Comparison of ENCODE assay signal across 2 cellular contexts in the genomic region with DNA sequence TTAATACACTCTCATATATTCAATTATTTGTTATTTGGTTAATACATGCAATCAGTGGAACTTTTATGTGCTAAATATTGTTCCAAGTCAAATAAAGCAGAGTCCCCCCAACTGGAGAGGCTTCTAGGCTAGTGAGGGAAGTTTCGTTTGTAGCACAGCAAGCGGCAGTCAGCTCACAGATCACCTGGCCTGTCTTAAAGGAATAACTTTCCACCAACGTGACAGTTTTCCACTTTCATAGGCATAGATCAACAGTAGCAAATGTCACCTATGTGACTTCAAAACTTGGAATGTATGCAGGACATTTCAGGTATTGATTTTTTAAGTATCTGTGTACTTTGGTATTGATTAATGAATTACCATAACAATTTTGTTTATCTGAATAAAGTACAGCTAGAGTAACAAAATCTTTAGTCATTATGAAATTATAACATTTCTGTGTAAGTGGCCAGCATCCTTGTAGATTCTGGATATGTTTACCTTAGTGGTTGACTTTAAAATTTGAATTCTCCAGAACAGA.
TF ChIP-seq lines count a peak whose summit lies in the region.

No MANE protein-coding gene starts in this region.

TF ChIP-seq in HepG2, 621 proteins besides CTCF, POLR2A, EP300 and RAD21:
- no peak for TF ChIP-seq FOXP1 (IDR thresholded peaks at IDR 0.05)
- 0 out of 2 replicates have a peak, but pooled peaks have one; percentile 21 for TF ChIP-seq FOXP1 (CRISPR knock-in tag; IDR thresholded peaks at IDR 0.05)
- no peak for TF ChIP-seq PHF21A (CRISPR knock-in tag; IDR thresholded peaks at IDR 0.05)
- 0 out of 2 replicates have a peak, but pooled peaks have one; percentile 16 for TF ChIP-seq FOXA3 (CRISPR knock-in tag; IDR thresholded peaks at IDR 0.05)
- peak; percentile 58; the same call in 1 of the 2 replicates for TF ChIP-seq ONECUT2 (CRISPR knock-in tag; IDR thresholded peaks at IDR 0.05)
- peak; percentile 95 for TF ChIP-seq KAT2B (IDR thresholded peaks at IDR 0.05; ENCODE audit: borderline replicate concordance, low read depth, low read length)

TF ChIP-seq in GM23338, 12 proteins besides CTCF, POLR2A, EP300 and RAD21:
- no peak for TF ChIP-seq CREB1 (CRISPR knock-in tag; IDR thresholded peaks at IDR 0.05; ENCODE audit: low read depth)
- no peak for TF ChIP-seq ZNF114 (CRISPR knock-in tag; IDR thresholded peaks at IDR 0.05)
- no peak for TF ChIP-seq EZH2 (IDR thresholded peaks at IDR 0.05; ENCODE audit: low read depth, unreplicated experiment)
- TF ChIP-seq, protein P1, sequence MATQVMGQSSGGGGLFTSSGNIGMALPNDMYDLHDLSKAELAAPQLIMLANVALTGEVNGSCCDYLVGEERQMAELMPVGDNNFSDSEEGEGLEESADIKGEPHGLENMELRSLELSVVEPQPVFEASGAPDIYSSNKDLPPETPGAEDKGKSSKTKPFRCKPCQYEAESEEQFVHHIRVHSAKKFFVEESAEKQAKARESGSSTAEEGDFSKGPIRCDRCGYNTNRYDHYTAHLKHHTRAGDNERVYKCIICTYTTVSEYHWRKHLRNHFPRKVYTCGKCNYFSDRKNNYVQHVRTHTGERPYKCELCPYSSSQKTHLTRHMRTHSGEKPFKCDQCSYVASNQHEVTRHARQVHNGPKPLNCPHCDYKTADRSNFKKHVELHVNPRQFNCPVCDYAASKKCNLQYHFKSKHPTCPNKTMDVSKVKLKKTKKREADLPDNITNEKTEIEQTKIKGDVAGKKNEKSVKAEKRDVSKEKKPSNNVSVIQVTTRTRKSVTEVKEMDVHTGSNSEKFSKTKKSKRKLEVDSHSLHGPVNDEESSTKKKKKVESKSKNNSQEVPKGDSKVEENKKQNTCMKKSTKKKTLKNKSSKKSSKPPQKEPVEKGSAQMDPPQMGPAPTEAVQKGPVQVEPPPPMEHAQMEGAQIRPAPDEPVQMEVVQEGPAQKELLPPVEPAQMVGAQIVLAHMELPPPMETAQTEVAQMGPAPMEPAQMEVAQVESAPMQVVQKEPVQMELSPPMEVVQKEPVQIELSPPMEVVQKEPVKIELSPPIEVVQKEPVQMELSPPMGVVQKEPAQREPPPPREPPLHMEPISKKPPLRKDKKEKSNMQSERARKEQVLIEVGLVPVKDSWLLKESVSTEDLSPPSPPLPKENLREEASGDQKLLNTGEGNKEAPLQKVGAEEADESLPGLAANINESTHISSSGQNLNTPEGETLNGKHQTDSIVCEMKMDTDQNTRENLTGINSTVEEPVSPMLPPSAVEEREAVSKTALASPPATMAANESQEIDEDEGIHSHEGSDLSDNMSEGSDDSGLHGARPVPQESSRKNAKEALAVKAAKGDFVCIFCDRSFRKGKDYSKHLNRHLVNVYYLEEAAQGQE (IDR thresholded peaks at IDR 0.05; ENCODE audit: unreplicated experiment), result no peak
- TF ChIP-seq STAT1 (IDR thresholded peaks at IDR 0.05; ENCODE audit: unreplicated experiment), result no peak
- TF ChIP-seq NANOG (IDR thresholded peaks at IDR 0.05; ENCODE audit: borderline replicate concordance), result no peak
- TF ChIP-seq, protein P2, sequence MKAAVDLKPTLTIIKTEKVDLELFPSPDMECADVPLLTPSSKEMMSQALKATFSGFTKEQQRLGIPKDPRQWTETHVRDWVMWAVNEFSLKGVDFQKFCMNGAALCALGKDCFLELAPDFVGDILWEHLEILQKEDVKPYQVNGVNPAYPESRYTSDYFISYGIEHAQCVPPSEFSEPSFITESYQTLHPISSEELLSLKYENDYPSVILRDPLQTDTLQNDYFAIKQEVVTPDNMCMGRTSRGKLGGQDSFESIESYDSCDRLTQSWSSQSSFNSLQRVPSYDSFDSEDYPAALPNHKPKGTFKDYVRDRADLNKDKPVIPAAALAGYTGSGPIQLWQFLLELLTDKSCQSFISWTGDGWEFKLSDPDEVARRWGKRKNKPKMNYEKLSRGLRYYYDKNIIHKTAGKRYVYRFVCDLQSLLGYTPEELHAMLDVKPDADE (IDR thresholded peaks at IDR 0.05), result no peak
- no peak for TF ChIP-seq POLR2AphosphoS5 (IDR thresholded peaks at IDR 0.05; ENCODE audit: low read depth)
- TF ChIP-seq EZH2phosphoT487 (IDR thresholded peaks at IDR 0.05; ENCODE audit: unreplicated experiment), result no peak
- no peak for TF ChIP-seq JUNB (IDR thresholded peaks at IDR 0.05; ENCODE audit: unreplicated experiment)
- TF ChIP-seq, protein P3, sequence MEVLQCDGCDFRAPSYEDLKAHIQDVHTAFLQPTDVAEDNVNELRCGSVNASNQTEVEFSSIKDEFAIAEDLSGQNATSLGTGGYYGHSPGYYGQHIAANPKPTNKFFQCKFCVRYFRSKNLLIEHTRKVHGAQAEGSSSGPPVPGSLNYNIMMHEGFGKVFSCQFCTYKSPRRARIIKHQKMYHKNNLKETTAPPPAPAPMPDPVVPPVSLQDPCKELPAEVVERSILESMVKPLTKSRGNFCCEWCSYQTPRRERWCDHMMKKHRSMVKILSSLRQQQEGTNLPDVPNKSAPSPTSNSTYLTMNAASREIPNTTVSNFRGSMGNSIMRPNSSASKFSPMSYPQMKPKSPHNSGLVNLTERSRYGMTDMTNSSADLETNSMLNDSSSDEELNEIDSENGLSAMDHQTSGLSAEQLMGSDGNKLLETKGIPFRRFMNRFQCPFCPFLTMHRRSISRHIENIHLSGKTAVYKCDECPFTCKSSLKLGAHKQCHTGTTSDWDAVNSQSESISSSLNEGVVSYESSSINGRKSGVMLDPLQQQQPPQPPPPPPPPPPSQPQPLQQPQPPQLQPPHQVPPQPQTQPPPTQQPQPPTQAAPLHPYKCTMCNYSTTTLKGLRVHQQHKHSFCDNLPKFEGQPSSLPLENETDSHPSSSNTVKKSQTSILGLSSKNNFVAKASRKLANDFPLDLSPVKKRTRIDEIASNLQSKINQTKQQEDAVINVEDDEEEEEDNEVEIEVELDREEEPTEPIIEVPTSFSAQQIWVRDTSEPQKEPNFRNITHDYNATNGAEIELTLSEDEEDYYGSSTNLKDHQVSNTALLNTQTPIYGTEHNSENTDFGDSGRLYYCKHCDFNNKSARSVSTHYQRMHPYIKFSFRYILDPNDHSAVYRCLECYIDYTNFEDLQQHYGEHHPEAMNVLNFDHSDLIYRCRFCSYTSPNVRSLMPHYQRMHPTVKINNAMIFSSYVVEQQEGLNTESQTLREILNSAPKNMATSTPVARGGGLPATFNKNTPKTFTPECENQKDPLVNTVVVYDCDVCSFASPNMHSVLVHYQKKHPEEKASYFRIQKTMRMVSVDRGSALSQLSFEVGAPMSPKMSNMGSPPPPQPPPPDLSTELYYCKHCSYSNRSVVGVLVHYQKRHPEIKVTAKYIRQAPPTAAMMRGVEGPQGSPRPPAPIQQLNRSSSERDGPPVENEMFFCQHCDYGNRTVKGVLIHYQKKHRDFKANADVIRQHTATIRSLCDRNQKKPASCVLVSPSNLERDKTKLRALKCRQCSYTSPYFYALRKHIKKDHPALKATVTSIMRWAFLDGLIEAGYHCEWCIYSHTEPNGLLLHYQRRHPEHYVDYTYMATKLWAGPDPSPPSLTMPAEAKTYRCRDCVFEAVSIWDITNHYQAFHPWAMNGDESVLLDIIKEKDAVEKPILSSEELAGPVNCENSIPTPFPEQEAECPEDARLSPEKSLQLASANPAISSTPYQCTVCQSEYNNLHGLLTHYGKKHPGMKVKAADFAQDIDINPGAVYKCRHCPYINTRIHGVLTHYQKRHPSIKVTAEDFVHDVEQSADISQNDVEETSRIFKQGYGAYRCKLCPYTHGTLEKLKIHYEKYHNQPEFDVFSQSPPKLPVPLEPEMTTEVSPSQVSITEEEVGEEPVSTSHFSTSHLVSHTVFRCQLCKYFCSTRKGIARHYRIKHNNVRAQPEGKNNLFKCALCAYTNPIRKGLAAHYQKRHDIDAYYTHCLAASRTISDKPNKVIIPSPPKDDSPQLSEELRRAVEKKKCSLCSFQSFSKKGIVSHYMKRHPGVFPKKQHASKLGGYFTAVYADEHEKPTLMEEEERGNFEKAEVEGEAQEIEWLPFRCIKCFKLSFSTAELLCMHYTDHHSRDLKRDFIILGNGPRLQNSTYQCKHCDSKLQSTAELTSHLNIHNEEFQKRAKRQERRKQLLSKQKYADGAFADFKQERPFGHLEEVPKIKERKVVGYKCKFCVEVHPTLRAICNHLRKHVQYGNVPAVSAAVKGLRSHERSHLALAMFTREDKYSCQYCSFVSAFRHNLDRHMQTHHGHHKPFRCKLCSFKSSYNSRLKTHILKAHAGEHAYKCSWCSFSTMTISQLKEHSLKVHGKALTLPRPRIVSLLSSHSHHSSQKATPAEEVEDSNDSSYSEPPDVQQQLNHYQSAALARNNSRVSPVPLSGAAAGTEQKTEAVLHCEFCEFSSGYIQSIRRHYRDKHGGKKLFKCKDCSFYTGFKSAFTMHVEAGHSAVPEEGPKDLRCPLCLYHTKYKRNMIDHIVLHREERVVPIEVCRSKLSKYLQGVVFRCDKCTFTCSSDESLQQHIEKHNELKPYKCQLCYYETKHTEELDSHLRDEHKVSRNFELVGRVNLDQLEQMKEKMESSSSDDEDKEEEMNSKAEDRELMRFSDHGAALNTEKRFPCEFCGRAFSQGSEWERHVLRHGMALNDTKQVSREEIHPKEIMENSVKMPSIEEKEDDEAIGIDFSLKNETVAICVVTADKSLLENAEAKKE (CRISPR knock-in tag; IDR thresholded peaks at IDR 0.05), result no peak
- TF ChIP-seq ZNF331 (CRISPR knock-in tag; IDR thresholded peaks at IDR 0.05; ENCODE audit: low read depth), result no peak
